In genomic region chr14:94089479-94089878, GRCh38 we compare ENCODE assay signal across 23 cellular contexts. TPM values are rescaled to one million over a fixed set of nuclear protein-coding genes. Genes with fewer than 3 reads are reported as not detected.
DNase-seq lines count a peak whose midpoint lies in the region; ATAC-seq, FAIRE-seq and TF ChIP-seq lines count a peak whose summit lies in the region.
"Had no signal": no experiment of that assay in that cellular context is flagged by ENCODE, and none has a peak within 500 bp of the region (broad histone marks: within the 10 kb centered on the region; RNA-seq: fewer than 3 reads in every experiment).

No MANE protein-coding gene starts in this region.

- no peak overlapping the region for H2BK5ac ChIP-seq in trophoblast cell (ENCODE audit: low read depth, low read length, poor library complexity)

- H3K36me3 Mint-ChIP-seq in endodermal cell (ENCODE audit: low read depth): peaks cover 4% of the 10 kb centered on the region
- H3K36me3 Mint-ChIP-seq: CD4-positive, CD25-positive, alpha-beta regulatory T cell had no signal

- no peak overlapping the region for H4K91ac ChIP-seq in trophoblast cell (ENCODE audit: low read depth, low read length)

- H3K9me3 Mint-ChIP-seq in endodermal cell: peaks cover 2% of the 10 kb centered on the region
- H3K9me3 Mint-ChIP-seq: CD4-positive, CD25-positive, alpha-beta regulatory T cell had no signal

- H3K27me3 ChIP-seq in mammary epithelial cell (ENCODE audit: insufficient read depth, low read length): no peaks in the 10 kb centered on the region
- no peaks in the 10 kb centered on the region for H3K27me3 ChIP-seq in breast epithelium
- H3K27me3 ChIP-seq in endodermal cell (ENCODE audit: control insufficient read depth, insufficient read depth, low read length, poor library complexity, severe bottlenecking): no peaks in the 10 kb centered on the region
- no peaks in the 10 kb centered on the region for H3K27me3 ChIP-seq in trophoblast cell (ENCODE audit: insufficient read depth, low read length)
- H3K27me3 ChIP-seq: BE2C, SJSA1 had no signal

- no peak overlapping the region for H2AFZ ChIP-seq in mammary epithelial cell (ENCODE audit: low read depth, low read length)
- no peak overlapping the region for H2AFZ ChIP-seq in trophoblast cell (ENCODE audit: insufficient read depth, low read length, poor library complexity)

- peaks cover 9% of the 10 kb centered on the region for H3K4me1 Mint-ChIP-seq in endodermal cell
- H3K4me1 Mint-ChIP-seq: CD4-positive, CD25-positive, alpha-beta regulatory T cell had no signal

- no peak overlapping the region for H3K14ac ChIP-seq in trophoblast cell (ENCODE audit: low read length)

- dilution Hi-C loops in mammary epithelial cell (cut with HindIII; ENCODE audit: low sequenced_read_pairs): no loop called here

- no peak overlapping the region for H4K8ac ChIP-seq in trophoblast cell (ENCODE audit: low read depth, low read length)

- no peaks in the 10 kb centered on the region for H3K79me1 ChIP-seq in trophoblast cell (ENCODE audit: low read length)

- no peak overlapping the region for H3K4me3 Mint-ChIP-seq in endodermal cell
- H3K4me3 Mint-ChIP-seq: CD4-positive, CD25-positive, alpha-beta regulatory T cell had no signal

- intact Hi-C loops in mammary epithelial cell (cut with micrococcal nuclease): no loop called here
- intact Hi-C loops in breast epithelium (cut with DNase I; ENCODE audit: low total_unique reads): no loop called here
- intact Hi-C loops in left colon (cut with DNase I, micrococcal nuclease): no loop called here

- no peak overlapping the region for H3K4ac ChIP-seq in trophoblast cell (ENCODE audit: low read depth, low read length)

- H3K4me3 ChIP-seq in mammary epithelial cell (replicated peaks in 1 of 3; ENCODE audit: insufficient read depth in 1 of 3, low read depth in 2 of 3, low read length in 3 of 3) (no peak overlapping the region), breast epithelium (no peak overlapping the region), endodermal cell (ENCODE audit: low read length) (no peak overlapping the region), trophoblast cell (ENCODE audit: low read depth, low read length) (no peak overlapping the region)
- H3K4me3 ChIP-seq: SJSA1 had no signal

- H3K23ac ChIP-seq in trophoblast cell (ENCODE audit: low read length): no peak overlapping the region

- in situ Hi-C loops in mammary epithelial cell (cut with MboI; ENCODE audit: low sequenced_read_pairs in 2 of 2): no loop called here

- no peaks in the 10 kb centered on the region for H4K20me1 ChIP-seq in mammary epithelial cell (ENCODE audit: insufficient read depth, low read length)

- H2BK12ac ChIP-seq in trophoblast cell (ENCODE audit: low read length): no peak overlapping the region

- WGBS in mammary epithelial cell (ENCODE audit: low coverage, missing lambda C conversion rate): 60% methylated on average over 4 of the region's 4 CpGs
- WGBS in endodermal cell (ENCODE audit: insufficient coverage in 1 of 2, insufficient read length in 1 of 2), 2 experiments: 95 to 100% methylated on average over 4 of the region's 4 CpGs
- no CpG with 5 or more reads among the region's 4 CpGs for WGBS in trophoblast cell (ENCODE audit: extremely low coverage, insufficient coverage, insufficient read length)

- no peak for FAIRE-seq in RCC 7860 (lab: Jason Lieb, UNC)
- FAIRE-seq: GM12891, H54 had no signal

- DNase-seq in mammary epithelial cell (peak; percentile 17), breast epithelium (ENCODE audit: low spot score in 2 of 2) (no peak), RCC 7860 (ENCODE audit: low spot score) (peak; percentile 46), endodermal cell (peak; percentile 2), trophoblast cell (peak; percentile 45 to 73), left colon (no peak)
- DNase-seq: 8988T; BE2C; CD4-positive, CD25-positive, alpha-beta regulatory T cell; COR-L47; DMS 273 treated with DMSO at 0.1 percent for 48 hours; DND-41; NCI-H1105 treated with DMSO at 0.1 percent for 48 hours; NCI-H1694; NCI-H2081 treated with DMSO at 0.1 percent for 48 hours; NCI-H510A; NCI-H774; SW 1271 had no signal

- H3K18ac ChIP-seq in trophoblast cell (ENCODE audit: low read length): no peak overlapping the region

- TF ChIP-seq CTCF in mammary epithelial cell (conservative IDR thresholded peaks at IDR 0.05 in 1 of 2, IDR thresholded peaks at IDR 0.05 in 1 of 2; ENCODE audit: extremely low read depth in 1 of 2, insufficient read depth in 1 of 2, low read depth in 1 of 2, low read length in 2 of 2): no peak
- TF ChIP-seq CTCF in breast epithelium (IDR thresholded peaks at IDR 0.05): no peak
- no peak for TF ChIP-seq CTCF in endodermal cell (conservative IDR thresholded peaks at IDR 0.05)

- ATAC-seq in GM21381 (IDR thresholded peaks at IDR 0.05; ENCODE audit: unreplicated experiment) (no peak), left colon (no peak), HG03108 (IDR thresholded peaks at IDR 0.05; ENCODE audit: unreplicated experiment) (no peak)

- H4K12ac ChIP-seq in trophoblast cell (ENCODE audit: low read depth, low read length): no peak overlapping the region

- peaks cover 14% of the 10 kb centered on the region for H3K4me1 ChIP-seq in mammary epithelial cell (ENCODE audit: insufficient read depth, low read length)
- H3K4me1 ChIP-seq in breast epithelium: no peaks in the 10 kb centered on the region
- H3K4me1 ChIP-seq in endodermal cell (ENCODE audit: control insufficient read depth, insufficient read depth, low read length): no peaks in the 10 kb centered on the region
- H3K4me1 ChIP-seq in trophoblast cell (ENCODE audit: control insufficient read depth in 1 of 2, insufficient read depth in 2 of 2, low read length in 2 of 2): no peaks in the 10 kb centered on the region
- H3K4me1 ChIP-seq: BE2C had no signal

- CTCF ChIA-PET in mammary epithelial cell (lab: Charles Lee; ENCODE audit: low non-redundant PET): no interaction called here

- no peak for TF ChIP-seq POLR2A in breast epithelium (IDR thresholded peaks at IDR 0.05)

- BruUV-seq in mammary epithelial cell (replicated peaks; lab: Mats Ljungman, UMichigan): no TSS peak

- H3K9ac ChIP-seq in mammary epithelial cell (ENCODE audit: insufficient read depth, low read length) (no peak overlapping the region), endodermal cell (ENCODE audit: extremely low read depth, low read length, poor library complexity, severe bottlenecking) (no peak overlapping the region), trophoblast cell (ENCODE audit: low read length) (no peak overlapping the region)

- no peak overlapping the region for H3K27ac Mint-ChIP-seq in endodermal cell
- H3K27ac Mint-ChIP-seq: CD4-positive, CD25-positive, alpha-beta regulatory T cell had no signal

- H3K79me2 ChIP-seq in mammary epithelial cell (ENCODE audit: insufficient read depth, low read length): peaks cover 3% of the 10 kb centered on the region
- H3K79me2 ChIP-seq in trophoblast cell (ENCODE audit: control insufficient read depth, insufficient read depth, low read length, poor library complexity): no peaks in the 10 kb centered on the region

- H3K27ac ChIP-seq in mammary epithelial cell (ENCODE audit: insufficient read depth, low read depth, low read length): no peak overlapping the region
- H3K27ac ChIP-seq in breast epithelium: no peak overlapping the region
- H3K27ac ChIP-seq in endodermal cell (ENCODE audit: low read depth, low read length): no peak overlapping the region
- no peak overlapping the region for H3K27ac ChIP-seq in trophoblast cell (ENCODE audit: low read depth, low read length)
- H3K27ac ChIP-seq: SJSA1 had no signal

- H3K9me3 ChIP-seq in mammary epithelial cell (replicated peaks; ENCODE audit: insufficient read depth, low read length): no peaks in the 10 kb centered on the region
- H3K9me3 ChIP-seq in breast epithelium: no peaks in the 10 kb centered on the region
- H3K9me3 ChIP-seq in endodermal cell (ENCODE audit: control insufficient read depth, low read length): no peaks in the 10 kb centered on the region
- no peaks in the 10 kb centered on the region for H3K9me3 ChIP-seq in trophoblast cell (ENCODE audit: insufficient read depth, low read depth, low read length)
- H3K9me3 ChIP-seq: BE2C, SJSA1 had no signal

- no peak overlapping the region for H2BK120ac ChIP-seq in trophoblast cell (ENCODE audit: insufficient read depth, low read length, poor library complexity)

- H3K36me3 ChIP-seq in mammary epithelial cell (ENCODE audit: insufficient read depth, low read length) (no peaks in the 10 kb centered on the region), breast epithelium (no peaks in the 10 kb centered on the region), endodermal cell (ENCODE audit: control insufficient read depth, insufficient read depth, low read length) (no peaks in the 10 kb centered on the region), trophoblast cell (ENCODE audit: control insufficient read depth in 1 of 2, insufficient read depth in 2 of 2, low read length in 2 of 2) (no peaks in the 10 kb centered on the region)
- H3K36me3 ChIP-seq: BE2C, SJSA1 had no signal

- H3K4me2 ChIP-seq in mammary epithelial cell (ENCODE audit: insufficient read depth, low read depth, low read length) (no peak overlapping the region), trophoblast cell (ENCODE audit: low read length) (no peak overlapping the region)

- H2AK5ac ChIP-seq in trophoblast cell (ENCODE audit: low read length): no peak overlapping the region

- H3K27me3 Mint-ChIP-seq in endodermal cell (ENCODE audit: insufficient read depth): no peaks in the 10 kb centered on the region
- H3K27me3 Mint-ChIP-seq: CD4-positive, CD25-positive, alpha-beta regulatory T cell had no signal

RNA-seq across cellular contexts. Expression of gene IFI27L1, which starts 8.4 kb away (rescaled TPM):
- total RNA-seq in mammary epithelial cell (10 to 100 TPM; 11.2 to 28.5 TPM), breast epithelium (10 to 100 TPM in 2 of 3 donors, 1 to 10 TPM in 1; 6.6 to 14.5 (median 10.6) TPM), endodermal cell (10 to 100 TPM; 40.0 to 47.2 TPM), left colon (10 to 100 TPM; 33.9 to 40.5 TPM)
- 33.6 TPM for polyA plus RNA-seq in mammary epithelial cell
- polyA minus RNA-seq in mammary epithelial cell: 18.6 TPM
- 25.0 TPM for polyA plus RNA-seq in endodermal cell (2013, experiment 1 of 2)
- 20.8 TPM for polyA plus RNA-seq in endodermal cell (2013, experiment 2 of 2)
- 18.5 and 19.5 TPM in 2 replicates for polyA plus RNA-seq in trophoblast cell (2013)

RNA-seq across cellular contexts. Expression of gene DDX24, which starts 8.5 kb away (rescaled TPM):
- total RNA-seq in mammary epithelial cell (100 to 1,000 TPM in 1 of 2 donors, 10 to 100 TPM in 1; 94.7 to 156 TPM), breast epithelium (100 to 1,000 TPM; 156 to 201 (median 172) TPM), endodermal cell (100 to 1,000 TPM; 131 to 137 TPM), left colon (100 to 1,000 TPM; 102 to 106 TPM)
- polyA plus RNA-seq in mammary epithelial cell: 163 TPM
- polyA minus RNA-seq in mammary epithelial cell: 119 TPM
- 151 TPM for polyA plus RNA-seq in endodermal cell (2013, experiment 1 of 2)
- 146 TPM for polyA plus RNA-seq in endodermal cell (2013, experiment 2 of 2)
- polyA plus RNA-seq in trophoblast cell (2013): 108 and 113 TPM in 2 replicates

RNA-seq across cellular contexts. Expression of gene IFI27, which starts 21.1 kb away (rescaled TPM):
- total RNA-seq in mammary epithelial cell: 1 to 10 TPM in 1 of 2 donors, under 1 TPM in 1; 0.83 to 1.3 TPM
- polyA plus RNA-seq in mammary epithelial cell: 0.53 TPM
- polyA minus RNA-seq in mammary epithelial cell: not detected
- 100 to 1,000 TPM; 101 to 196 (median 160) TPM for total RNA-seq in breast epithelium
- 1 to 10 TPM; 1.9 to 9.0 TPM for total RNA-seq in endodermal cell
- polyA plus RNA-seq in endodermal cell (2013, experiment 1 of 2): 4.2 TPM
- 2.6 TPM for polyA plus RNA-seq in endodermal cell (2013, experiment 2 of 2)
- polyA plus RNA-seq in trophoblast cell (2013): 2.4 and 2.7 TPM in 2 replicates
- 1,000 to 10,000 TPM in 1 of 2 donors, 100 to 1,000 TPM in 1; 498 to 1,280 TPM for total RNA-seq in left colon

RNA-seq across cellular contexts. Expression of gene IFI27L2, which starts 39.9 kb away (rescaled TPM):
- total RNA-seq in mammary epithelial cell (100 to 1,000 TPM in 1 of 2 donors, 10 to 100 TPM in 1; 68.0 to 122 TPM), breast epithelium (10 to 100 TPM; 74.2 to 98.8 (median 92.1) TPM), endodermal cell (10 to 100 TPM; 36.0 to 43.7 TPM), left colon (10 to 100 TPM; 32.3 to 39.3 TPM)
- polyA plus RNA-seq in mammary epithelial cell: 114 TPM
- polyA minus RNA-seq in mammary epithelial cell: 48.4 TPM
- polyA plus RNA-seq in endodermal cell (2013, experiment 1 of 2): 59.6 TPM
- 46.0 TPM for polyA plus RNA-seq in endodermal cell (2013, experiment 2 of 2)
- 8.1 and 9.4 TPM in 2 replicates for polyA plus RNA-seq in trophoblast cell (2013)

Comparison
In these comparisons a context has a peak if more than half of its experiments do, and no peak if none do; other contexts are left out.
1. DNase-seq: peak in mammary epithelial cell (single experiment), RCC 7860 (single experiment), endodermal cell (single experiment) and trophoblast cell (2 of 2); none in breast epithelium (0 of 2) and left colon (0 of 2).
2. RNA of gene IFI27, which starts 21.1 kb away (total RNA-seq): 498 to 1,280 TPM in left colon and 101 to 196 TPM in breast epithelium; 1.9 to 9.0 TPM in endodermal cell and 0.83 to 1.3 TPM in mammary epithelial cell; every median in the first group is over 10 times any median in the second.